Comparison of ENCODE assay signal across 8 cellular contexts in the genomic region with DNA sequence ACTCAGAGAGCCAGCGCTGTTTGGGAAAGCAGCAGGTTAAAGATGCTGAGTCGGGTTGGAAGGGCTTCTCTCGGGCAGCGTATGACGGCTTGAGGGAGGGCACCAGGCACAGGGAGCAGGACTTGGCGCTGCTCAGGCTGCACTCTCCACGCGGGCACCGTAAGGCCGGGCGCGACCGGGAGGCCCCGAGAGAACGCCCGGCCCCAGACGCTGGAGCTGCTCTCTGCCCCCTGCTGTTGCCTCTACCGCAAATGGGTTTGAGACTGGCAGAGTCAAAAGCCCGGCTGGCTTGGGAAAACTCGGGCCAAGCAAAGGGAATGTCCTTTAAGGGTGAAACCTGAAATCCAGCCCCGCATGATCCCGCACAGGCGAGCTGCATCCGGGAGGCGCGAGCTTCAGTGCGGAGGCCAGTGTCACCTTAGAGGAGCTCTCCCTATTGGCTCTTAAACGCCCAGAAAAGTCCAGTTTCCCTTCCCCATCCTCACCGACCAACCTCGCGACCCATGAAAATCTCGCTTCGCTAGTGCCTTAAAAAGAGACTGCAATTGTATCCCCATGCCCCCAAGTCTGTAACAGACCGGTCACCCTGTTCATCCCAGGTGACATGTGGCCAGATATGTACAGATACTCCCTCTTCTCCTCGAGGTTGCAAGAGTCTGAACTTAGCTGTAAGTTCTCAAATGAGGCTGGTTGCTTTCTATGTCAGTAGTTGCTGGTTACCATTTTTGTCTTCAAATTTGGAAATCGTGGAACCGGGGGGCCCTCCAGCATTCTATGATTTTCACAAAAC. TPM values are rescaled to one million over a fixed set of nuclear protein-coding genes. Genes with fewer than 3 reads are reported as not detected.
DNase-seq lines count a peak whose midpoint lies in the region; ATAC-seq and TF ChIP-seq lines count a peak whose summit lies in the region.

No MANE protein-coding gene starts in this region.

- no TSS peak for BruUV-seq in Panc1 (replicated peaks; lab: Mats Ljungman, UMichigan)

- H3K79me2 ChIP-seq in osteoblast (ENCODE audit: insufficient read depth, low read length) = peaks cover 67% of the 10 kb centered on the region

- DNase-seq in Panc1 (ENCODE audit: low read depth, low spot score) (no peak), fibroblast of the aortic adventitia (ENCODE audit: low read depth) (peak; percentile 59), osteoblast (ENCODE audit: insufficient read length, low spot score, missing footprints) (peak; percentile 89), germinal center (ENCODE audit: low spot score) (no peak), NCI-H1694 (lab: John Stamatoyannopoulos, UW) (no peak)
- DNase-seq in effector CD8-positive, alpha-beta T cell (lab: John Stamatoyannopoulos, UW) = no peak

- H3K36me3 ChIP-seq in ES-I3 (ENCODE audit: insufficient read depth, low read length) (no peaks in the 10 kb centered on the region), Panc1 (ENCODE audit: control insufficient read depth, insufficient read depth, low read length) (no peaks in the 10 kb centered on the region), osteoblast (ENCODE audit: insufficient read depth, low read length) (peaks cover 20% of the 10 kb centered on the region)

- H3K4me1 ChIP-seq in ES-I3 (ENCODE audit: insufficient read depth, low read length) (peaks cover 5% of the 10 kb centered on the region; the same call in 1 of the 2 replicates), Panc1 (ENCODE audit: control insufficient read depth, insufficient read depth, low read length) (0 out of 2 replicates have a peak, but pooled peaks cover 3% of the 10 kb centered on the region), osteoblast (ENCODE audit: insufficient read depth, low read length) (peaks cover 34% of the 10 kb centered on the region)

- in situ Hi-C loops in Panc1 (cut with HindIII; ENCODE audit: low pct_unique_long_range_greater_than_20kb, low sequenced_read_pairs) = no loop called here

- H3K27me3 ChIP-seq in Panc1 (ENCODE audit: control insufficient read depth, insufficient read depth, low read length) = peaks cover 8% of the 10 kb centered on the region; the same call in 1 of the 2 replicates
- H3K27me3 ChIP-seq in osteoblast (ENCODE audit: insufficient read depth, low read length) = no peaks in the 10 kb centered on the region

- ATAC-seq in Panc1 (peak; percentile 79), GM18907 (IDR thresholded peaks at IDR 0.05; ENCODE audit: unreplicated experiment) (no peak)

- peak overlapping the region; percentile 84 for H2AFZ ChIP-seq in osteoblast (ENCODE audit: low read length)

- peak overlapping the region; percentile 47; the same call in 1 of the 2 replicates for H3K9ac ChIP-seq in ES-I3 (ENCODE audit: low read depth, low read length)

- H3K4me2 ChIP-seq in osteoblast (ENCODE audit: insufficient read depth, low read length) = peak overlapping the region; percentile 98

- POLR2A ChIA-PET in Panc1 (lab: Charles Lee) = no interaction called here

- TF ChIP-seq CTCF in Panc1 (IDR thresholded peaks at IDR 0.05) (peak; percentile 28; the same call in 1 of the 2 replicates), fibroblast of the aortic adventitia (IDR thresholded peaks at IDR 0.05; ENCODE audit: insufficient read depth, low read length) (peak; percentile 36), osteoblast (IDR thresholded peaks at IDR 0.05; ENCODE audit: extremely low read depth, low read depth, low read length) (peak; percentile 29)

- H3K27ac ChIP-seq in Panc1 (ENCODE audit: low read length) = 0 out of 2 replicates have a peak overlapping the region, but pooled peaks have one; percentile 29
- peak overlapping the region; percentile 88 for H3K27ac ChIP-seq in osteoblast (ENCODE audit: low read depth, low read length)

- intact Hi-C loops in Panc1 (cut with micrococcal nuclease; ENCODE audit: unreplicated experiment) = no loop called here

- CTCF ChIA-PET in Panc1 (lab: Charles Lee) = no interaction called here

- no peaks in the 10 kb centered on the region for H3K9me3 ChIP-seq in ES-I3 (ENCODE audit: control insufficient read depth, insufficient read depth, low read length)
- H3K9me3 ChIP-seq in Panc1 (ENCODE audit: control insufficient read depth, insufficient read depth, low read depth, low read length) = no peaks in the 10 kb centered on the region
- no peaks in the 10 kb centered on the region for H3K9me3 ChIP-seq in osteoblast (ENCODE audit: low read depth, low read length)

- H3K4me3 ChIP-seq in Panc1 (ENCODE audit: low read depth in 2 of 2, low read length in 2 of 2) = peak overlapping the region; percentile 54 to 55
- H3K4me3 ChIP-seq in fibroblast of the aortic adventitia (ENCODE audit: low read depth, low read length) = peak overlapping the region; percentile 96
- H3K4me3 ChIP-seq in osteoblast (ENCODE audit: insufficient read depth, low read length) = peak overlapping the region; percentile 100

- no peaks in the 10 kb centered on the region for H4K20me1 ChIP-seq in osteoblast (ENCODE audit: insufficient read depth, low read length)

RNA-seq across cellular contexts. Expression of a gene that starts 1.1 kb away (rescaled TPM):
- total RNA-seq in Panc1 (2021; ENCODE audit: unreplicated experiment) = 0.69 TPM
- 0.18 TPM for polyA plus RNA-seq in Panc1 (2012; ENCODE audit: insufficient read length)
- total RNA-seq in fibroblast of the aortic adventitia (ENCODE audit: low replicate concordance) = 411 and 679 TPM in 2 replicates
- total RNA-seq in osteoblast = 307 and 427 TPM in 2 replicates

Comparison
In these comparisons a context has a peak if more than half of its experiments do, and no peak if none do; other contexts are left out.
1. DNase-seq: peak in fibroblast of the aortic adventitia (single experiment) and osteoblast (single experiment); none in Panc1 (single experiment), effector CD8-positive, alpha-beta T cell (single experiment), germinal center (single experiment) and NCI-H1694 (single experiment).
2. RNA of a gene that starts 1.1 kb away (total RNA-seq): 411 to 679 TPM in fibroblast of the aortic adventitia and 307 to 427 TPM in osteoblast; 0.69 TPM in Panc1 (single experiment); every median in the first group is over 100 times any median in the second.
3. Peak in every context shown above with its lines, with median percentiles within 50 percentile points of each other: H3K4me3 ChIP-seq and CTCF ChIP-seq.